ENCODE assay signal across 18 cellular contexts in the genomic region with DNA sequence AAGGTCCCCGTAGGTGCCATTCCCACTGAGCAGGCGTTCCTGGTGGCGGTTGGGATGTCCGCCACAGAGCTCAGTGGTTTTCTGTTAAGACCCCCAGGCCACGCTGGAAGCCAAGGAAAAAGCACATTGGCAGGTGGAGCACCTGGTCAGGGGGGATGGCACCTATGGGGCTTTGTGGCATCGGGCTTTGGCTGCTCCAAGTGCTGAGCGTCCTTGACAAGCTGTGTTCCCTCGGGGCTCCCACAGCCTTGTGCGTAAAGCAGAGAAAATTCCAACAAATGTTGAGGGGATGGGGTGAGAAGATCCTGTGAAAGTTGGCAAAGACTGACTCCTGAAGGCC.
"Had no signal": no experiment of that assay in that cellular context is flagged by ENCODE, and none has a peak within 500 bp of the region (broad histone marks: within the 10 kb centered on the region; RNA-seq: fewer than 3 reads in every experiment).

No MANE protein-coding gene starts in this region.

- H3K4me3 ChIP-seq: cardiac muscle cell, psoas muscle, right lobe of liver had no signal

- H3K4me1 Mint-ChIP-seq: activated B cell treated with CpG ODN at 0.5 μM for 24 hours; nephron progenitor cell; stimulated activated memory B cell treated with anti-CD40 and anti-IgM and Interleukin-4, amounts not matched to agents 10 μg/mL and 1 μg/mL and 100 μg/mL, for 72 hours had no signal

- DNase-seq: activated B cell treated with CpG ODN at 0.5 μM for 24 hours; activated CD4-positive, alpha-beta memory T cell treated with anti-CD3 and anti-CD28 coated beads for 36 hours; activated CD4-positive, alpha-beta T cell treated with anti-CD3 and anti-CD28 coated beads for 4 hours; activated T-cell treated with anti-CD3 and anti-CD28 coated beads, Interleukin-2, amount 50 U/mL, for 72 hours; amygdala; effector memory CD8-positive, alpha-beta T cell; foreskin fibroblast; hippocampal formation; mammary epithelial cell; nephron progenitor cell; stimulated activated CD4-positive, alpha-beta T cell treated with anti-CD3 and anti-CD28 coated beads, Interleukin-4, amount 100 ng/mL, for 4 hours had no signal

- H3K27ac Mint-ChIP-seq: activated B cell treated with CpG ODN at 0.5 μM for 24 hours; activated CD4-positive, alpha-beta memory T cell treated with anti-CD3 and anti-CD28 coated beads for 36 hours; activated naive CD8-positive, alpha-beta T cell treated with anti-CD3 and anti-CD28 coated beads, Interleukin-2, amount 10 ng/mL, durations not matched to agents 7 days and 5 days; activated T-cell treated with anti-CD3 and anti-CD28 coated beads, Interleukin-2, amount 50 U/mL, for 72 hours; effector memory CD8-positive, alpha-beta T cell; nephron progenitor cell; stimulated activated memory B cell treated with anti-CD40 and anti-IgM and Interleukin-4, amounts not matched to agents 10 μg/mL and 1 μg/mL and 100 μg/mL, for 72 hours had no signal

- ATAC-seq: activated T-cell treated with anti-CD3 and anti-CD28 coated beads, Interleukin-2, amount 50 U/mL, for 72 hours; effector memory CD8-positive, alpha-beta T cell; psoas muscle; right lobe of liver; SK-N-SH treated with all-trans-retinoic acid at 6 μM for 48 hours; stimulated activated memory B cell treated with anti-CD40 and anti-IgM and Interleukin-4, amounts not matched to agents 10 μg/mL and 1 μg/mL and 100 μg/mL, for 72 hours; T-cell had no signal

- H3K27me3 Mint-ChIP-seq: activated B cell treated with CpG ODN at 0.5 μM for 24 hours; activated CD4-positive, alpha-beta memory T cell treated with anti-CD3 and anti-CD28 coated beads for 36 hours; T-cell had no signal

- H3K27ac ChIP-seq: cardiac muscle cell, psoas muscle, right lobe of liver had no signal

- H3K27me3 ChIP-seq: right lobe of liver had no signal

- H3K9me3 ChIP-seq: psoas muscle, right lobe of liver had no signal

- H3K4me3 Mint-ChIP-seq: activated B cell treated with CpG ODN at 0.5 μM for 24 hours; activated CD4-positive, alpha-beta memory T cell treated with anti-CD3 and anti-CD28 coated beads for 36 hours; activated naive CD8-positive, alpha-beta T cell treated with anti-CD3 and anti-CD28 coated beads, Interleukin-2, amount 10 ng/mL, durations not matched to agents 7 days and 5 days; activated T-cell treated with anti-CD3 and anti-CD28 coated beads, Interleukin-2, amount 50 U/mL, for 72 hours; effector memory CD8-positive, alpha-beta T cell; nephron progenitor cell; stimulated activated memory B cell treated with anti-CD40 and anti-IgM and Interleukin-4, amounts not matched to agents 10 μg/mL and 1 μg/mL and 100 μg/mL, for 72 hours; T-cell had no signal

- H3K9me3 Mint-ChIP-seq: activated B cell treated with CpG ODN at 0.5 μM for 24 hours; activated CD4-positive, alpha-beta memory T cell treated with anti-CD3 and anti-CD28 coated beads for 36 hours; activated naive CD8-positive, alpha-beta T cell treated with anti-CD3 and anti-CD28 coated beads, Interleukin-2, amount 10 ng/mL, durations not matched to agents 7 days and 5 days; activated T-cell treated with anti-CD3 and anti-CD28 coated beads, Interleukin-2, amount 50 U/mL, for 72 hours; effector memory CD8-positive, alpha-beta T cell; nephron progenitor cell; stimulated activated memory B cell treated with anti-CD40 and anti-IgM and Interleukin-4, amounts not matched to agents 10 μg/mL and 1 μg/mL and 100 μg/mL, for 72 hours; T-cell had no signal

- H3K4me1 ChIP-seq: psoas muscle, right lobe of liver had no signal

- H3K36me3 Mint-ChIP-seq: activated CD4-positive, alpha-beta memory T cell treated with anti-CD3 and anti-CD28 coated beads for 36 hours; activated naive CD8-positive, alpha-beta T cell treated with anti-CD3 and anti-CD28 coated beads, Interleukin-2, amount 10 ng/mL, durations not matched to agents 7 days and 5 days; stimulated activated memory B cell treated with anti-CD40 and anti-IgM and Interleukin-4, amounts not matched to agents 10 μg/mL and 1 μg/mL and 100 μg/mL, for 72 hours; T-cell had no signal

- H3K36me3 ChIP-seq: cardiac muscle cell, right lobe of liver had no signal
